ENCODE assay signal across 10 cellular contexts in genomic region chr17:76527016-76527415, GRCh38. TPM values are rescaled to one million over a fixed set of nuclear protein-coding genes. Genes with fewer than 3 reads are reported as not detected.
A peak's percentile ranks its signal among the peaks of the same experiment; 100 is the strongest.
DNase-seq lines count a peak whose midpoint lies in the region; ATAC-seq, FAIRE-seq and TF ChIP-seq lines count a peak whose summit lies in the region.
"Not testable (repeated sequence)": the region's sequence is repeated elsewhere in the genome, so short reads cannot be mapped to it uniquely, and the experiment has no call there.
"Had no signal": no experiment of that assay in that cellular context is flagged by ENCODE, and none has a peak within 500 bp of the region (broad histone marks: within the 10 kb centered on the region; RNA-seq: fewer than 3 reads in every experiment).

No MANE protein-coding gene starts in this region.

- H3K4me2 ChIP-seq in HepG2 (ENCODE audit: low read depth, low read length) (peak overlapping the region; percentile 64), osteoblast (ENCODE audit: insufficient read depth, low read length) (peak overlapping the region; percentile 65)

- H3K9me3 Mint-ChIP-seq in activated naive CD8-positive, alpha-beta T cell treated with anti-CD3 and anti-CD28 coated beads, Interleukin-2, amount 50 U/mL, for 24 hours; endothelial cell (ENCODE audit: unreplicated experiment); stimulated activated naive CD8-positive, alpha-beta T cell treated with anti-CD3 and anti-CD28 coated beads, Interleukin-15, amount 100 ng/mL, for 72 hours: not testable (repeated sequence)

- WGBS in HepG2 (ENCODE audit: low lambda C conversion rate) = 43% methylated on average over 9 of the region's 9 CpGs

- not testable (repeated sequence) for DNase-seq in RWPE2 (ENCODE audit: low spot score); activated naive CD8-positive, alpha-beta T cell treated with anti-CD3 and anti-CD28 coated beads, Interleukin-2, amount 50 U/mL, for 24 hours; endothelial cell (ENCODE audit: low spot score); HepG2 (ENCODE audit: low spot score); osteoblast (ENCODE audit: insufficient read length, low spot score, missing footprints); stimulated activated naive CD8-positive, alpha-beta T cell treated with anti-CD3 and anti-CD28 coated beads, Interleukin-15, amount 100 ng/mL, for 72 hours; vagina (ENCODE audit: extremely low spot score in 2 of 2)

- not testable (repeated sequence) for H3K4me3 ChIP-seq in RWPE2 (ENCODE audit: severe bottlenecking); osteoblast (ENCODE audit: insufficient read depth, low read length); vagina
- H3K4me3 ChIP-seq in HepG2 (replicated peaks in 1 of 3; ENCODE audit: insufficient read depth in 1 of 3, low read depth in 2 of 3, low read length in 3 of 3) = peak overlapping the region in 1 of 3 experiments; percentile 39; a peak in 1 of 6 replicates

- not testable (repeated sequence) for TF ChIP-seq RAD21 in HepG2 (CRISPR knock-in tag; IDR thresholded peaks at IDR 0.05)

- H3K27ac ChIP-seq in RWPE2 (ENCODE audit: poor library complexity, severe bottlenecking) = peak overlapping the region; percentile 89
- H3K27ac ChIP-seq in HepG2 (ENCODE audit: extremely low read length, insufficient read depth, low read length) = not testable (repeated sequence)
- peak overlapping the region; percentile 98 for H3K27ac ChIP-seq in osteoblast (ENCODE audit: low read depth, low read length)
- peak overlapping the region; percentile 96 for H3K27ac ChIP-seq in vagina

- not testable (repeated sequence) for FAIRE-seq in HepG2 (lab: Jason Lieb, UNC)

- not testable (repeated sequence) for H3K36me3 Mint-ChIP-seq in activated naive CD8-positive, alpha-beta T cell treated with anti-CD3 and anti-CD28 coated beads, Interleukin-2, amount 50 U/mL, for 24 hours (ENCODE audit: low read depth); endothelial cell (ENCODE audit: low read depth, unreplicated experiment)

- H2AFZ ChIP-seq in HepG2 (ENCODE audit: low read length) = not testable (repeated sequence)
- peak overlapping the region; percentile 25 for H2AFZ ChIP-seq in osteoblast (ENCODE audit: low read length)

- H3K79me2 ChIP-seq in HepG2 (ENCODE audit: insufficient read depth, low read length); osteoblast (ENCODE audit: insufficient read depth, low read length): not testable (repeated sequence)

- in situ Hi-C loops in HepG2 (cut with HindIII; ENCODE audit: extremely low pct_ligation_motif_present, low pct_unique_long_range_greater_than_20kb) = not testable (repeated sequence)

- H3K27me3 Mint-ChIP-seq in activated naive CD8-positive, alpha-beta T cell treated with anti-CD3 and anti-CD28 coated beads, Interleukin-2, amount 50 U/mL, for 24 hours; endothelial cell (ENCODE audit: unreplicated experiment); stimulated activated naive CD8-positive, alpha-beta T cell treated with anti-CD3 and anti-CD28 coated beads, Interleukin-15, amount 100 ng/mL, for 72 hours: not testable (repeated sequence)

- POLR2A ChIA-PET in HepG2 (lab: Yijun Ruan, JAX) = interaction anchor here (1.1 to 4.0 kb wide), 7 partner anchors 10 to 68 kb away, joined by 3 to 19 read pairs (median 6); partner anchors contain the start of gene CYGB

- TF ChIP-seq POLR2A in HepG2 (IDR thresholded peaks at IDR 0.05; ENCODE audit: insufficient read depth in 1 of 2, low read depth in 2 of 2, low read length in 2 of 2); vagina (IDR thresholded peaks at IDR 0.05): not testable (repeated sequence)

- not testable (repeated sequence) for H3K27me3 ChIP-seq in RWPE2 (ENCODE audit: insufficient read depth, poor library complexity, severe bottlenecking); HepG2 (ENCODE audit: control insufficient read depth in 1 of 2, insufficient read depth in 2 of 2, low read length in 2 of 2); osteoblast (ENCODE audit: insufficient read depth, low read length); vagina

- TF ChIP-seq CTCF in RWPE2 (IDR thresholded peaks at IDR 0.05; ENCODE audit: poor library complexity, severe bottlenecking); endothelial cell (IDR thresholded peaks at IDR 0.05; ENCODE audit: unreplicated experiment); HepG2 (CRISPR knock-in tag; IDR thresholded peaks at IDR 0.05); osteoblast (IDR thresholded peaks at IDR 0.05; ENCODE audit: extremely low read depth, low read depth, low read length); vagina (IDR thresholded peaks at IDR 0.05): not testable (repeated sequence)

- H3K36me3 ChIP-seq in ES-I3 (ENCODE audit: insufficient read depth, low read length); RWPE2 (ENCODE audit: low read depth); HepG2 (replicated peaks in 1 of 2; ENCODE audit: control insufficient read depth in 1 of 2, insufficient read depth in 2 of 2, low read length in 2 of 2); osteoblast (ENCODE audit: insufficient read depth, low read length); vagina: not testable (repeated sequence)

- H3K9ac ChIP-seq in ES-I3 (ENCODE audit: low read depth, low read length) = peak overlapping the region; percentile 25; the same call in 1 of the 2 replicates
- not testable (repeated sequence) for H3K9ac ChIP-seq in HepG2 (ENCODE audit: insufficient read depth, low read depth, low read length)

- CTCF ChIA-PET in HepG2 (lab: Yijun Ruan, JAX; ENCODE audit: low intra/inter-chr PET ratio, low total read pairs) = interaction anchor here (1.2 kb wide), 1 partner anchor 20 kb away, joined by 6 read pairs; no protein-coding TSS in a partner anchor

- H3K4me1 Mint-ChIP-seq in activated naive CD8-positive, alpha-beta T cell treated with anti-CD3 and anti-CD28 coated beads, Interleukin-2, amount 50 U/mL, for 24 hours = peaks cover 38% of the 10 kb centered on the region
- H3K4me1 Mint-ChIP-seq in endothelial cell (ENCODE audit: unreplicated experiment) = not testable (repeated sequence)
- peaks cover 70% of the 10 kb centered on the region for H3K4me1 Mint-ChIP-seq in stimulated activated naive CD8-positive, alpha-beta T cell treated with anti-CD3 and anti-CD28 coated beads, Interleukin-15, amount 100 ng/mL, for 72 hours

- H3K27ac Mint-ChIP-seq in activated naive CD8-positive, alpha-beta T cell treated with anti-CD3 and anti-CD28 coated beads, Interleukin-2, amount 50 U/mL, for 24 hours = not testable (repeated sequence)
- peak overlapping the region; percentile 44 for H3K27ac Mint-ChIP-seq in endothelial cell (ENCODE audit: unreplicated experiment)
- H3K27ac Mint-ChIP-seq in stimulated activated naive CD8-positive, alpha-beta T cell treated with anti-CD3 and anti-CD28 coated beads, Interleukin-15, amount 100 ng/mL, for 72 hours = peak overlapping the region in 1 of 2 donors; percentile 44

- intact Hi-C loops in HepG2 (cut with micrococcal nuclease; ENCODE audit: unreplicated experiment); vagina (cut with DNase I): not testable (repeated sequence)

- TF ChIP-seq EP300 in HepG2 (IDR thresholded peaks at IDR 0.05; ENCODE audit: low read depth in 2 of 2, low read length in 2 of 2); HepG2 (CRISPR knock-in tag; IDR thresholded peaks at IDR 0.05; ENCODE audit: borderline replicate concordance): not testable (repeated sequence)

- H3K4me1 ChIP-seq in ES-I3 (ENCODE audit: insufficient read depth, low read length) (peaks cover 43% of the 10 kb centered on the region), RWPE2 (ENCODE audit: insufficient read depth, poor library complexity, severe bottlenecking) (peaks cover 57% of the 10 kb centered on the region), HepG2 (ENCODE audit: insufficient read depth, low read length) (peaks cover 91% of the 10 kb centered on the region), osteoblast (ENCODE audit: insufficient read depth, low read length) (peaks cover 60% of the 10 kb centered on the region), vagina (peaks cover 66% of the 10 kb centered on the region)

- not testable (repeated sequence) for H4K20me1 ChIP-seq in HepG2 (ENCODE audit: insufficient read depth, low read length); osteoblast (ENCODE audit: insufficient read depth, low read length)

- H3K9me3 ChIP-seq in ES-I3 (ENCODE audit: control insufficient read depth, insufficient read depth, low read length); RWPE2 (ENCODE audit: severe bottlenecking); HepG2 (ENCODE audit: low read length); osteoblast (ENCODE audit: low read depth, low read length); vagina: not testable (repeated sequence)

- ATAC-seq in RWPE2 (ENCODE audit: low read depth); activated naive CD8-positive, alpha-beta T cell treated with anti-CD3 and anti-CD28 coated beads, Interleukin-2, amount 50 U/mL, for 24 hours; HepG2: not testable (repeated sequence)
- ATAC-seq in stimulated activated naive CD8-positive, alpha-beta T cell treated with anti-CD3 and anti-CD28 coated beads, Interleukin-15, amount 100 ng/mL, for 72 hours = peak; percentile 29

- H3K4me3 Mint-ChIP-seq in activated naive CD8-positive, alpha-beta T cell treated with anti-CD3 and anti-CD28 coated beads, Interleukin-2, amount 50 U/mL, for 24 hours = peak overlapping the region; percentile 22
- H3K4me3 Mint-ChIP-seq in endothelial cell (ENCODE audit: unreplicated experiment) = not testable (repeated sequence)
- H3K4me3 Mint-ChIP-seq in stimulated activated naive CD8-positive, alpha-beta T cell treated with anti-CD3 and anti-CD28 coated beads, Interleukin-15, amount 100 ng/mL, for 72 hours = peak overlapping the region; percentile 54 to 65

- BruUV-seq in HepG2 (replicated peaks; lab: Mats Ljungman, UMichigan) = not testable (repeated sequence)

RNA-seq across cellular contexts. Expression of gene CYGB, which starts 10.5 kb away (rescaled TPM):
- total RNA-seq in endothelial cell (ENCODE audit: unreplicated experiment) (0.51 TPM), HepG2 (2016; rRNA removed; fragmentation: Illumina TruSeq; extraction: Trizol) (27.1 and 28.9 TPM in 2 replicates), osteoblast (39.1 and 74.0 TPM in 2 replicates), vagina (30.0 TPM)
- total RNA-seq in HepG2 (2016; cell fraction: cytosol; rRNA removed; fragmentation: Illumina TruSeq; extraction: Trizol; ENCODE audit: low read depth) = 5.2 and 8.2 TPM in 2 replicates
- total RNA-seq in HepG2 (2016; cell fraction: insoluble cytoplasmic fraction; rRNA removed; fragmentation: Illumina TruSeq; extraction: Trizol) = 25.6 and 28.4 TPM in 2 replicates
- 16.6 and 21.7 TPM in 2 replicates for total RNA-seq in HepG2 (2016; cell fraction: membrane; rRNA removed; fragmentation: Illumina TruSeq; extraction: Trizol)
- 14.7 and 17.2 TPM in 2 replicates for total RNA-seq in HepG2 (2016; cell fraction: nucleus; rRNA removed; fragmentation: Illumina TruSeq; extraction: Trizol)
- 18.9 and 23.3 TPM in 2 replicates for polyA plus RNA-seq in HepG2 (2011; rRNA removed)
- polyA plus RNA-seq in HepG2 (2011; cell fraction: cytosol; rRNA removed) = 19.3 and 25.5 TPM in 2 replicates
- polyA plus RNA-seq in HepG2 (2011; cell fraction: nucleus; rRNA removed) = 17.6 and 23.0 TPM in 2 replicates
- polyA plus RNA-seq in HepG2 (2012) = 20.2 and 20.5 TPM in 2 replicates
- 6.2 and 7.9 TPM in 2 replicates for polyA plus RNA-seq in HepG2 (2016; cell fraction: cytosol; fragmentation: Illumina TruSeq; extraction: Trizol; ENCODE audit: low read depth)
- polyA plus RNA-seq in HepG2 (2016; cell fraction: insoluble cytoplasmic fraction; fragmentation: Illumina TruSeq; extraction: Trizol; ENCODE audit: low read depth) = 28.7 and 30.6 TPM in 2 replicates
- 21.0 and 21.3 TPM in 2 replicates for polyA plus RNA-seq in HepG2 (2016; cell fraction: membrane; fragmentation: Illumina TruSeq; extraction: Trizol; ENCODE audit: low read depth)
- polyA plus RNA-seq in HepG2 (2016; cell fraction: nucleus; fragmentation: Illumina TruSeq; extraction: Trizol; ENCODE audit: insufficient read depth, low read depth) = 24.9 and 26.1 TPM in 2 replicates
- 0.26 and 16.8 TPM in 2 replicates for polyA minus RNA-seq in HepG2 (2011; rRNA and poly(A)+ RNA removed; ENCODE audit: low replicate concordance)
- polyA minus RNA-seq in HepG2 (2011; cell fraction: cytosol; rRNA and poly(A)+ RNA removed) = 9.7 and 11.8 TPM in 2 replicates
- 12.9 and 17.7 TPM in 2 replicates for polyA minus RNA-seq in HepG2 (2011; cell fraction: nucleus; rRNA and poly(A)+ RNA removed)
- total RNA-seq: SJCRH30 had no signal

RNA-seq across cellular contexts. Expression of gene PRCD, which starts 12.8 kb away (rescaled TPM):
- 0.54 TPM for total RNA-seq in endothelial cell (ENCODE audit: unreplicated experiment)
- total RNA-seq in HepG2 (2016; rRNA removed; fragmentation: Illumina TruSeq; extraction: Trizol) = 0.52 TPM in 1 of 2 replicates, not detected in the other
- not detected in 2 replicates for total RNA-seq in HepG2 (2016; cell fraction: cytosol; rRNA removed; fragmentation: Illumina TruSeq; extraction: Trizol; ENCODE audit: low read depth)
- total RNA-seq in HepG2 (2016; cell fraction: insoluble cytoplasmic fraction; rRNA removed; fragmentation: Illumina TruSeq; extraction: Trizol) = 0.36 and 0.48 TPM in 2 replicates
- total RNA-seq in HepG2 (2016; cell fraction: membrane; rRNA removed; fragmentation: Illumina TruSeq; extraction: Trizol) = not detected in 2 replicates
- total RNA-seq in HepG2 (2016; cell fraction: nucleus; rRNA removed; fragmentation: Illumina TruSeq; extraction: Trizol) = not detected in 2 replicates
- polyA plus RNA-seq in HepG2 (2011; rRNA removed) = 0.35 and 0.51 TPM in 2 replicates
- polyA plus RNA-seq in HepG2 (2011; cell fraction: cytosol; rRNA removed) = not detected in 2 replicates
- polyA plus RNA-seq in HepG2 (2011; cell fraction: nucleus; rRNA removed) = 0.06 TPM in 1 of 2 replicates, not detected in the other
- polyA plus RNA-seq in HepG2 (2012) = 0.61 and 0.71 TPM in 2 replicates
- 0.25 TPM in 1 of 2 replicates, not detected in the other for polyA plus RNA-seq in HepG2 (2016; cell fraction: cytosol; fragmentation: Illumina TruSeq; extraction: Trizol; ENCODE audit: low read depth)
- not detected in 2 replicates for polyA plus RNA-seq in HepG2 (2016; cell fraction: insoluble cytoplasmic fraction; fragmentation: Illumina TruSeq; extraction: Trizol; ENCODE audit: low read depth)
- polyA plus RNA-seq in HepG2 (2016; cell fraction: membrane; fragmentation: Illumina TruSeq; extraction: Trizol; ENCODE audit: low read depth) = not detected in 2 replicates
- not detected in 2 replicates for polyA plus RNA-seq in HepG2 (2016; cell fraction: nucleus; fragmentation: Illumina TruSeq; extraction: Trizol; ENCODE audit: insufficient read depth, low read depth)
- 0.70 TPM in 1 of 2 replicates, not detected in the other for polyA minus RNA-seq in HepG2 (2011; rRNA and poly(A)+ RNA removed; ENCODE audit: low replicate concordance)
- not detected in 2 replicates for polyA minus RNA-seq in HepG2 (2011; cell fraction: cytosol; rRNA and poly(A)+ RNA removed)
- polyA minus RNA-seq in HepG2 (2011; cell fraction: nucleus; rRNA and poly(A)+ RNA removed) = not detected in 2 replicates
- total RNA-seq in osteoblast = 4.0 and 5.3 TPM in 2 replicates
- 21.4 TPM for total RNA-seq in vagina

RNA-seq across cellular contexts. Expression of gene RHBDF2, which starts 25.8 kb away (rescaled TPM):
- total RNA-seq in endothelial cell (ENCODE audit: unreplicated experiment) (39.3 TPM), HepG2 (2016; rRNA removed; fragmentation: Illumina TruSeq; extraction: Trizol) (4.2 and 7.8 TPM in 2 replicates), osteoblast (7.1 and 8.3 TPM in 2 replicates), vagina (34.6 TPM)
- total RNA-seq in HepG2 (2016; cell fraction: cytosol; rRNA removed; fragmentation: Illumina TruSeq; extraction: Trizol; ENCODE audit: low read depth) = 3.3 and 3.4 TPM in 2 replicates
- 2.8 and 8.6 TPM in 2 replicates for total RNA-seq in HepG2 (2016; cell fraction: insoluble cytoplasmic fraction; rRNA removed; fragmentation: Illumina TruSeq; extraction: Trizol)
- 3.2 and 3.5 TPM in 2 replicates for total RNA-seq in HepG2 (2016; cell fraction: membrane; rRNA removed; fragmentation: Illumina TruSeq; extraction: Trizol)
- 10.0 and 14.7 TPM in 2 replicates for total RNA-seq in HepG2 (2016; cell fraction: nucleus; rRNA removed; fragmentation: Illumina TruSeq; extraction: Trizol)
- 24.2 and 27.6 TPM in 2 replicates for polyA plus RNA-seq in HepG2 (2011; rRNA removed)
- polyA plus RNA-seq in HepG2 (2011; cell fraction: cytosol; rRNA removed) = 9.7 and 15.2 TPM in 2 replicates
- 96.1 and 124 TPM in 2 replicates for polyA plus RNA-seq in HepG2 (2011; cell fraction: nucleus; rRNA removed)
- 17.9 and 27.7 TPM in 2 replicates for polyA plus RNA-seq in HepG2 (2012)
- polyA plus RNA-seq in HepG2 (2016; cell fraction: cytosol; fragmentation: Illumina TruSeq; extraction: Trizol; ENCODE audit: low read depth) = 1.2 and 1.5 TPM in 2 replicates
- polyA plus RNA-seq in HepG2 (2016; cell fraction: insoluble cytoplasmic fraction; fragmentation: Illumina TruSeq; extraction: Trizol; ENCODE audit: low read depth) = 3.8 and 4.6 TPM in 2 replicates
- polyA plus RNA-seq in HepG2 (2016; cell fraction: membrane; fragmentation: Illumina TruSeq; extraction: Trizol; ENCODE audit: low read depth) = 2.0 and 3.1 TPM in 2 replicates
- polyA plus RNA-seq in HepG2 (2016; cell fraction: nucleus; fragmentation: Illumina TruSeq; extraction: Trizol; ENCODE audit: insufficient read depth, low read depth) = 23.9 and 27.3 TPM in 2 replicates
- 8.1 and 40.4 TPM in 2 replicates for polyA minus RNA-seq in HepG2 (2011; rRNA and poly(A)+ RNA removed; ENCODE audit: low replicate concordance)
- polyA minus RNA-seq in HepG2 (2011; cell fraction: cytosol; rRNA and poly(A)+ RNA removed) = 12.8 and 13.5 TPM in 2 replicates
- polyA minus RNA-seq in HepG2 (2011; cell fraction: nucleus; rRNA and poly(A)+ RNA removed) = 26.5 and 30.6 TPM in 2 replicates

RNA-seq across cellular contexts. Expression of gene ST6GALNAC2, which starts 58.6 kb away (rescaled TPM):
- total RNA-seq in endothelial cell (ENCODE audit: unreplicated experiment) = 2.2 TPM
- total RNA-seq in HepG2 (2016; rRNA removed; fragmentation: Illumina TruSeq; extraction: Trizol) = 0.49 and 0.84 TPM in 2 replicates
- 0.35 and 0.51 TPM in 2 replicates for total RNA-seq in HepG2 (2016; cell fraction: cytosol; rRNA removed; fragmentation: Illumina TruSeq; extraction: Trizol; ENCODE audit: low read depth)
- total RNA-seq in HepG2 (2016; cell fraction: insoluble cytoplasmic fraction; rRNA removed; fragmentation: Illumina TruSeq; extraction: Trizol) = 0.13 and 0.39 TPM in 2 replicates
- 0.77 and 0.79 TPM in 2 replicates for total RNA-seq in HepG2 (2016; cell fraction: membrane; rRNA removed; fragmentation: Illumina TruSeq; extraction: Trizol)
- 0.68 and 0.97 TPM in 2 replicates for total RNA-seq in HepG2 (2016; cell fraction: nucleus; rRNA removed; fragmentation: Illumina TruSeq; extraction: Trizol)
- polyA plus RNA-seq in HepG2 (2011; rRNA removed) = 0.12 and 0.30 TPM in 2 replicates
- polyA plus RNA-seq in HepG2 (2011; cell fraction: cytosol; rRNA removed) = 0.24 and 0.50 TPM in 2 replicates
- polyA plus RNA-seq in HepG2 (2011; cell fraction: nucleus; rRNA removed) = 0.43 TPM in 2 replicates
- polyA plus RNA-seq in HepG2 (2012) = 0.16 TPM in 1 of 2 replicates, not detected in the other
- 0.34 and 0.45 TPM in 2 replicates for polyA plus RNA-seq in HepG2 (2016; cell fraction: cytosol; fragmentation: Illumina TruSeq; extraction: Trizol; ENCODE audit: low read depth)
- 0.56 and 0.64 TPM in 2 replicates for polyA plus RNA-seq in HepG2 (2016; cell fraction: insoluble cytoplasmic fraction; fragmentation: Illumina TruSeq; extraction: Trizol; ENCODE audit: low read depth)
- 0.62 and 0.69 TPM in 2 replicates for polyA plus RNA-seq in HepG2 (2016; cell fraction: membrane; fragmentation: Illumina TruSeq; extraction: Trizol; ENCODE audit: low read depth)
- 1.0 and 1.6 TPM in 2 replicates for polyA plus RNA-seq in HepG2 (2016; cell fraction: nucleus; fragmentation: Illumina TruSeq; extraction: Trizol; ENCODE audit: insufficient read depth, low read depth)
- 0.34 and 1.1 TPM in 2 replicates for polyA minus RNA-seq in HepG2 (2011; rRNA and poly(A)+ RNA removed; ENCODE audit: low replicate concordance)
- polyA minus RNA-seq in HepG2 (2011; cell fraction: cytosol; rRNA and poly(A)+ RNA removed) = not detected in 2 replicates
- not detected in 2 replicates for polyA minus RNA-seq in HepG2 (2011; cell fraction: nucleus; rRNA and poly(A)+ RNA removed)
- 0.36 and 0.59 TPM in 2 replicates for total RNA-seq in osteoblast
- 24.8 TPM for total RNA-seq in vagina
- total RNA-seq: SJCRH30 had no signal

RNA-seq across cellular contexts. Expression of gene AANAT, which starts 59.6 kb away (rescaled TPM):
- not detected for total RNA-seq in endothelial cell (ENCODE audit: unreplicated experiment)
- not detected in 2 replicates for total RNA-seq in HepG2 (2016; rRNA removed; fragmentation: Illumina TruSeq; extraction: Trizol)
- not detected in 2 replicates for total RNA-seq in HepG2 (2016; cell fraction: cytosol; rRNA removed; fragmentation: Illumina TruSeq; extraction: Trizol; ENCODE audit: low read depth)
- not detected in 2 replicates for total RNA-seq in HepG2 (2016; cell fraction: insoluble cytoplasmic fraction; rRNA removed; fragmentation: Illumina TruSeq; extraction: Trizol)
- not detected in 2 replicates for total RNA-seq in HepG2 (2016; cell fraction: membrane; rRNA removed; fragmentation: Illumina TruSeq; extraction: Trizol)
- total RNA-seq in HepG2 (2016; cell fraction: nucleus; rRNA removed; fragmentation: Illumina TruSeq; extraction: Trizol) = not detected in 2 replicates
- 0.03 and 0.07 TPM in 2 replicates for polyA plus RNA-seq in HepG2 (2011; rRNA removed)
- not detected in 2 replicates for polyA plus RNA-seq in HepG2 (2011; cell fraction: cytosol; rRNA removed)
- 0.23 and 0.42 TPM in 2 replicates for polyA plus RNA-seq in HepG2 (2011; cell fraction: nucleus; rRNA removed)
- 0.31 TPM in 1 of 2 replicates, not detected in the other for polyA plus RNA-seq in HepG2 (2012)
- polyA plus RNA-seq in HepG2 (2016; cell fraction: cytosol; fragmentation: Illumina TruSeq; extraction: Trizol; ENCODE audit: low read depth) = not detected in 2 replicates
- polyA plus RNA-seq in HepG2 (2016; cell fraction: insoluble cytoplasmic fraction; fragmentation: Illumina TruSeq; extraction: Trizol; ENCODE audit: low read depth) = not detected in 2 replicates
- not detected in 2 replicates for polyA plus RNA-seq in HepG2 (2016; cell fraction: membrane; fragmentation: Illumina TruSeq; extraction: Trizol; ENCODE audit: low read depth)
- polyA plus RNA-seq in HepG2 (2016; cell fraction: nucleus; fragmentation: Illumina TruSeq; extraction: Trizol; ENCODE audit: insufficient read depth, low read depth) = not detected in 2 replicates
- not detected in 2 replicates for polyA minus RNA-seq in HepG2 (2011; rRNA and poly(A)+ RNA removed; ENCODE audit: low replicate concordance)
- polyA minus RNA-seq in HepG2 (2011; cell fraction: cytosol; rRNA and poly(A)+ RNA removed) = not detected in 2 replicates
- not detected in 2 replicates for polyA minus RNA-seq in HepG2 (2011; cell fraction: nucleus; rRNA and poly(A)+ RNA removed)
- not detected in 2 replicates for total RNA-seq in osteoblast
- not detected for total RNA-seq in vagina
- total RNA-seq: mononuclear cell had no signal
